11 cellular contexts compared by ENCODE assay signal in the genomic region with DNA sequence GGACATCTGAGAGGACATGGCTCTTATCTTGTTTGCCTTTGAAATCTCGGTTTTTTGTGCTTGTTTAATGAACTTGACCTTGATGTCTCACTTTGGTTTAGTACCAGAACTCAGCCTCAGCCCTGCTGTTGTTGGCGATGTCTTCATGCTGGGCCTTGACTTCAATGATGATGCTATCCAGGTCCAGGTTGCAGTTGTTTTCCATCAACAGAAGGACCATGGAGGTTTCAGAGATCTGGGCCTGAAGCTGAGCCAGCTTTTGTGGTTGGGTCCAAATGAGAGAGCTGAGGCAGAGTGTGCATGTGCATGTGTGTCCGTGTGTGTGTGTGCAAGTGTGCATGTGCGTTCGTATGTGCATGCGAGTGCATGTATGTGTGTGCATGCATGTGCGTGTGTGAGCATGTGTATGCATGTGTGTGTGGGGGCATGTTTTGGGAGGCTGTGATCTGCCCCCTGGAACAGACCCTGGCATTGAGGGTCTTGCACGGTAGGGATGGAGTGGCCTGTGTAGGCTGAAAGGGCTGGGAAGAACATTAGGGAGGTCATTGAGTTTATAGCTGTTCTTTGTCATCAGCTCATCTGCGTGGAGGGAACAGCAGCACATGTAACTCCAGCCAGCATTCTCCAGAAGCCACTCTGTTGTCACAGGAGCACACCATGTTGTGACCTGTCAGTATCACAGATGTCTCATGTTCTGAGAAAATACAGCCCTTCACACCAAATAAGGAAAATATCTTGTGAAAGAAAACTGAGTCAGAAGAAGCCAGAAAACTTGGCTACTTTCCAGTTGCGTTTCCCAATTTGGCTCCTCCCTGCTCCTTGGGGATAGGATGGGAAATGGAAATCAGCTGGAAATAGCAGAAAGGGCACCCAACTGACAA. TPM values are rescaled to one million over a fixed set of nuclear protein-coding genes. Genes with fewer than 3 reads are reported as not detected.
A peak's percentile ranks its signal among the peaks of the same experiment; 100 is the strongest.
DNase-seq lines count a peak whose midpoint lies in the region; ATAC-seq and TF ChIP-seq lines count a peak whose summit lies in the region.
"Had no signal": no experiment of that assay in that cellular context is flagged by ENCODE, and none has a peak within 500 bp of the region (broad histone marks: within the 10 kb centered on the region; RNA-seq: fewer than 3 reads in every experiment).

No MANE protein-coding gene starts in this region.

- no peak overlapping the region for H3K56ac ChIP-seq in IMR-90 (ENCODE audit: extremely low read depth, insufficient read depth, low read length)

- H2AK9ac ChIP-seq in IMR-90 (replicated peaks; ENCODE audit: low read depth, low read length, poor library complexity) = no peak overlapping the region

- TF ChIP-seq RAD21 in IMR-90 (IDR thresholded peaks at IDR 0.05; ENCODE audit: low read length) (no peak), liver (IDR thresholded peaks at IDR 0.05) (no peak)

- H2BK5ac ChIP-seq in IMR-90 (ENCODE audit: low read depth, low read length, poor library complexity, severe bottlenecking) = no peak overlapping the region

- H3K79me1 ChIP-seq in IMR-90 (ENCODE audit: low read depth in 1 of 2, low read length in 2 of 2) = no peaks in the 10 kb centered on the region

- ATAC-seq in IMR-90 (ENCODE audit: low read depth) = peak; percentile 60
- ATAC-seq in upper lobe of right lung = peak; percentile 46

- no peak overlapping the region for H2AK5ac ChIP-seq in IMR-90 (ENCODE audit: low read depth, low read length)

- POLR2A ChIA-PET in IMR-90 (lab: Charles Lee; ENCODE audit: unreplicated experiment) = no interaction called here

- peaks cover 4 to 9% (median 6%) of the 10 kb centered on the region in 3 donors for H3K27me3 Mint-ChIP-seq in immature natural killer cell (ENCODE audit: low read depth in 3 of 3)

- no peaks in the 10 kb centered on the region for H3K9me3 Mint-ChIP-seq in immature natural killer cell

- H3K4me3 ChIP-seq in IMR-90 (ENCODE audit: insufficient read depth, low read depth, low read length) = no peak overlapping the region
- no peak overlapping the region for H3K4me3 ChIP-seq in choroid plexus epithelial cell (ENCODE audit: low read depth, low read length)
- no peak overlapping the region for H3K4me3 ChIP-seq in liver (ENCODE audit: low read depth in 1 of 3, low read length in 3 of 3)
- H3K4me3 ChIP-seq in upper lobe of right lung = no peak overlapping the region

- no peak for TF ChIP-seq POLR2A in IMR-90 (IDR thresholded peaks at IDR 0.05; ENCODE audit: low read depth, low read length)

- in situ Hi-C loops in IMR-90 (cut with MboI; ENCODE audit: low sequenced_read_pairs) = no loop called here

- no peaks in the 10 kb centered on the region for H3K36me3 ChIP-seq in IMR-90 (ENCODE audit: control insufficient read depth, insufficient read depth, low read length)
- H3K36me3 ChIP-seq in liver (ENCODE audit: control insufficient read depth in 4 of 4, insufficient read depth in 3 of 4, low read depth in 1 of 4, low read length in 3 of 4) = no peaks in the 10 kb centered on the region
- no peaks in the 10 kb centered on the region for H3K36me3 ChIP-seq in upper lobe of right lung

- no peaks in the 10 kb centered on the region for H3K36me3 Mint-ChIP-seq in immature natural killer cell

- H2BK120ac ChIP-seq in IMR-90 (ENCODE audit: low read depth, low read length) = no peak overlapping the region

- H3K9ac ChIP-seq in IMR-90 (ENCODE audit: low read depth, low read length) (no peak overlapping the region), liver (ENCODE audit: low read depth in 1 of 2, low read length in 2 of 2) (no peak overlapping the region)

- no peaks in the 10 kb centered on the region for H4K20me1 ChIP-seq in IMR-90 (ENCODE audit: insufficient read depth, low read length)

- no peak overlapping the region for H3K4me3 Mint-ChIP-seq in immature natural killer cell

- BruUV-seq in IMR-90 (replicated peaks; lab: Mats Ljungman, UMichigan) = no TSS peak

- no peak overlapping the region for H3K4ac ChIP-seq in IMR-90 (ENCODE audit: low read depth, low read length)

- H3K9me1 ChIP-seq in IMR-90 (ENCODE audit: insufficient read depth, low read length) = peaks cover 6% of the 10 kb centered on the region; the same call in 1 of the 2 replicates

- no peak overlapping the region for H2AFZ ChIP-seq in IMR-90 (replicated peaks; ENCODE audit: low read length, poor library complexity)

- peaks cover 0 to 8% of the 10 kb centered on the region in 2 donors for H3K4me1 Mint-ChIP-seq in immature natural killer cell

- H3K18ac ChIP-seq in IMR-90 (ENCODE audit: low read depth, low read length) = no peak overlapping the region

- no peak overlapping the region for H2BK20ac ChIP-seq in IMR-90 (ENCODE audit: low read depth, low read length)

- H3K9me3 ChIP-seq in IMR-90 (ENCODE audit: control insufficient read depth, insufficient read depth, low read length) (no peaks in the 10 kb centered on the region), liver (ENCODE audit: control insufficient read depth in 4 of 4, low read length in 3 of 4) (no peaks in the 10 kb centered on the region), upper lobe of right lung (no peaks in the 10 kb centered on the region)

- no peak overlapping the region for H4K5ac ChIP-seq in IMR-90 (ENCODE audit: low read depth, low read length)

- H3K14ac ChIP-seq in IMR-90 (replicated peaks; ENCODE audit: low read depth, low read length) = no peak overlapping the region

- H3K27me3 ChIP-seq in IMR-90 (ENCODE audit: control insufficient read depth, insufficient read depth, low read length) (peaks cover 7% of the 10 kb centered on the region), liver (ENCODE audit: control insufficient read depth in 4 of 4, insufficient read depth in 4 of 4, low read length in 3 of 4) (no peaks in the 10 kb centered on the region), upper lobe of right lung (peaks cover 4% of the 10 kb centered on the region)

- H3K4me2 ChIP-seq in IMR-90 (ENCODE audit: low read depth, low read length) = no peak overlapping the region

- WGBS in IMR-90 (ENCODE audit: extremely low coverage in 2 of 2, insufficient read length in 1 of 2), 2 experiments = 79% methylated on average over 8 of the region's 10 CpGs; no CpG with 5 or more reads in 1 of the 2 experiments
- WGBS in liver = 69% methylated on average over 10 of the region's 10 CpGs

- H3K23ac ChIP-seq in IMR-90 (ENCODE audit: low read depth, low read length) = no peak overlapping the region

- H3K4me1 ChIP-seq in IMR-90 (ENCODE audit: control insufficient read depth, insufficient read depth, low read length) = no peaks in the 10 kb centered on the region
- no peaks in the 10 kb centered on the region for H3K4me1 ChIP-seq in liver (ENCODE audit: control insufficient read depth in 4 of 4, insufficient read depth in 4 of 4, low read length in 3 of 4)
- H3K4me1 ChIP-seq in upper lobe of right lung = peaks cover 7% of the 10 kb centered on the region

- dilution Hi-C loops in IMR-90 (cut with HindIII; ENCODE audit: low sequenced_read_pairs, unreplicated experiment) = no loop called here

- H3K27ac ChIP-seq in IMR-90 (ENCODE audit: insufficient read depth, low read length) = no peak overlapping the region
- no peak overlapping the region for H3K27ac ChIP-seq in liver (ENCODE audit: low read depth in 1 of 2, low read length in 2 of 2)
- H3K27ac ChIP-seq in upper lobe of right lung = no peak overlapping the region

- no peak overlapping the region for H2BK15ac ChIP-seq in IMR-90 (ENCODE audit: low read depth, low read length)

- TF ChIP-seq CTCF in IMR-90 (conservative IDR thresholded peaks at IDR 0.05; ENCODE audit: low read depth, low read length) (no peak), choroid plexus epithelial cell (conservative IDR thresholded peaks at IDR 0.05; ENCODE audit: low read depth, low read length) (no peak), liver (IDR thresholded peaks at IDR 0.05; ENCODE audit: low read depth, low read length, missing input control) (no peak), upper lobe of right lung (IDR thresholded peaks at IDR 0.05) (no peak)

- intact Hi-C loops in IMR-90 (cut with micrococcal nuclease) (no loop called here), upper lobe of right lung (cut with DNase I) (no loop called here)

- DNase-seq in IMR-90 = peak; percentile 71
- peak; percentile 91 for DNase-seq in choroid plexus epithelial cell (ENCODE audit: low read depth)
- DNase-seq in upper lobe of right lung = no peak
- no peak for DNase-seq in NCI-H526 treated with DMSO at 0.1 percent for 48 hours (lab: John Stamatoyannopoulos, UW)
- DNase-seq in AML-193 (lab: John Stamatoyannopoulos, UW) = no peak
- DNase-seq in immature natural killer cell = no peak
- no peak for DNase-seq in NCI-H510A (lab: John Stamatoyannopoulos, UW)
- DNase-seq: activated gamma-delta T cell, NCI-H2227 treated with DMSO at 0.1 percent for 48 hours had no signal

- H4K8ac ChIP-seq in IMR-90 (ENCODE audit: low read depth in 2 of 2, low read length in 2 of 2) = no peak overlapping the region

- H4K91ac ChIP-seq in IMR-90 (ENCODE audit: insufficient read depth, low read depth, low read length) = peak overlapping the region; percentile 10; the same call in 1 of the 2 replicates

- CTCF ChIA-PET in IMR-90 (lab: Yijun Ruan, JAX) = interaction anchor here (0.6 kb wide), 1 partner anchor 449 kb away, joined by 3 read pairs; no protein-coding TSS in a partner anchor

- no peak overlapping the region for H3K27ac Mint-ChIP-seq in immature natural killer cell

RNA-seq across cellular contexts. Expression of gene KRT82, which starts 10.0 kb away (rescaled TPM):
- total RNA-seq in IMR-90 (2012; rRNA removed) (not detected in 2 replicates), liver (not detected), upper lobe of right lung (not detected)
- polyA plus RNA-seq in IMR-90 (2012; rRNA removed) (not detected in 2 replicates), liver (not detected), immature natural killer cell (not detected)
- not detected in 2 replicates for polyA plus RNA-seq in IMR-90 (2012; cell fraction: cytosol; rRNA removed)
- not detected in 2 replicates for polyA plus RNA-seq in IMR-90 (2012; cell fraction: nucleus; rRNA removed; ENCODE audit: low replicate concordance)
- total RNA-seq: mononuclear cell had no signal

RNA-seq across cellular contexts. Expression of gene KRT75, which starts 18.1 kb away (rescaled TPM):
- not detected in 2 replicates for total RNA-seq in IMR-90 (2012; rRNA removed)
- not detected in 2 replicates for polyA plus RNA-seq in IMR-90 (2012; rRNA removed)
- polyA plus RNA-seq in IMR-90 (2012; cell fraction: cytosol; rRNA removed) = not detected in 2 replicates
- not detected in 2 replicates for polyA plus RNA-seq in IMR-90 (2012; cell fraction: nucleus; rRNA removed; ENCODE audit: low replicate concordance)
- total RNA-seq in liver = not detected
- not detected for polyA plus RNA-seq in liver
- total RNA-seq in upper lobe of right lung = not detected
- polyA plus RNA-seq in immature natural killer cell = not detected
- total RNA-seq: mononuclear cell had no signal

RNA-seq across cellular contexts. Expression of gene KRT84, which starts 30.7 kb away (rescaled TPM):
- total RNA-seq in IMR-90 (2012; rRNA removed) = not detected in 2 replicates
- polyA plus RNA-seq in IMR-90 (2012; rRNA removed) = not detected in 2 replicates
- polyA plus RNA-seq in IMR-90 (2012; cell fraction: cytosol; rRNA removed) = not detected in 2 replicates
- polyA plus RNA-seq in IMR-90 (2012; cell fraction: nucleus; rRNA removed; ENCODE audit: low replicate concordance) = not detected in 2 replicates
- total RNA-seq in liver = not detected
- not detected for polyA plus RNA-seq in liver
- not detected for total RNA-seq in upper lobe of right lung
- not detected for polyA plus RNA-seq in immature natural killer cell
- total RNA-seq: mononuclear cell had no signal

RNA-seq across cellular contexts. Expression of gene KRT6B, which starts 35.8 kb away (rescaled TPM):
- not detected in 2 replicates for total RNA-seq in IMR-90 (2012; rRNA removed)
- polyA plus RNA-seq in IMR-90 (2012; rRNA removed) = not detected in 2 replicates
- not detected in 2 replicates for polyA plus RNA-seq in IMR-90 (2012; cell fraction: cytosol; rRNA removed)
- not detected in 2 replicates for polyA plus RNA-seq in IMR-90 (2012; cell fraction: nucleus; rRNA removed; ENCODE audit: low replicate concordance)
- total RNA-seq in liver = under 1 TPM in 1 of 2 donors, not detected in 1; 0.23 TPM
- not detected for polyA plus RNA-seq in liver
- not detected for total RNA-seq in upper lobe of right lung
- polyA plus RNA-seq in immature natural killer cell = under 1 TPM in 1 of 3 donors, not detected in 2; 0.82 TPM
- total RNA-seq: mononuclear cell had no signal

RNA-seq across cellular contexts. Expression of gene KRT85, which starts 48.8 kb away (rescaled TPM):
- total RNA-seq in IMR-90 (2012; rRNA removed) (not detected in 2 replicates), liver (not detected), upper lobe of right lung (not detected)
- polyA plus RNA-seq in IMR-90 (2012; rRNA removed) (not detected in 2 replicates), liver (not detected), immature natural killer cell (not detected)
- not detected in 2 replicates for polyA plus RNA-seq in IMR-90 (2012; cell fraction: cytosol; rRNA removed)
- not detected in 2 replicates for polyA plus RNA-seq in IMR-90 (2012; cell fraction: nucleus; rRNA removed; ENCODE audit: low replicate concordance)
- total RNA-seq: mononuclear cell had no signal

Comparison
In these comparisons a context has a peak if more than half of its experiments do, and no peak if none do; other contexts are left out.
1. DNase-seq: peak in IMR-90 (single experiment) and choroid plexus epithelial cell (single experiment); none in upper lobe of right lung (single experiment), NCI-H526 treated with DMSO at 0.1 percent for 48 hours (single experiment), AML-193 (0 of 2), immature natural killer cell (0 of 3) and NCI-H510A (single experiment).